ENCODE assay signal across 1 cellular context in genomic region chr1:89833183-89834077, GRCh38.
TF ChIP-seq lines count a peak whose summit lies in the region.

No MANE protein-coding gene starts in this region.

TF ChIP-seq in H1, 55 proteins besides CTCF, POLR2A, EP300 and RAD21:
- TF ChIP-seq CEBPB (IDR thresholded peaks at IDR 0.05; ENCODE audit: low read depth, low read length) (no peak), SRF (IDR thresholded peaks at IDR 0.05; ENCODE audit: low read depth, low read length) (no peak), TEAD4 (IDR thresholded peaks at IDR 0.05; ENCODE audit: low read depth, low read length) (no peak), POLR2AphosphoS5 (IDR thresholded peaks at IDR 0.05; ENCODE audit: low read depth, low read length) (no peak), KDM1A (IDR thresholded peaks at IDR 0.05; ENCODE audit: borderline replicate concordance, low read length) (no peak), ATF3 (IDR thresholded peaks at IDR 0.05; ENCODE audit: insufficient read depth, low read depth, low read length) (no peak), SUZ12 (IDR thresholded peaks at IDR 0.05; ENCODE audit: low read length) (no peak), TAF1 (IDR thresholded peaks at IDR 0.05; ENCODE audit: low read depth, low read length) (no peak), HDAC6 (IDR thresholded peaks at IDR 0.05; ENCODE audit: low read depth, low read length) (no peak)
